In the genomic region with DNA sequence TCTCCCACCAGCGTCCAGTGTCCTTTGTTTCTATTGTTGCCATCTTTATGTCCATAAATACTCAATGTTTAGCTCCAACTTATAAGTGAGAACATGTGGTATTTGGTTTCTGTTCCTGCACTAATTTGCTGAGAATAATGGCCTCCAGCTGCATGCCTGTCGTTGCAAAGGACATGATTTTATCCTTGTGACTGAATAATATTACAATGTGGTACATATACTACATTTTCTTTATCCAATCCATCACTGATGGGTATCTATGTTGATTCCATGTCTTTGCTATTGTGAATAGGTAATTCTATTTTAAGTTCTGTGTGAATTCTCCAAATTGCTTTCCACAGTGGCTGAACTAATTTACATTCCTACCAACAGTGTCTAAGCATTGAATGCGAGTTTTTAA, we compare ENCODE assay signal across 23 cellular contexts.
DNase-seq lines count a peak whose midpoint lies in the region; ATAC-seq, FAIRE-seq and TF ChIP-seq lines count a peak whose summit lies in the region.
"Had no signal": no experiment of that assay in that cellular context is flagged by ENCODE, and none has a peak within 500 bp of the region (broad histone marks: within the 10 kb centered on the region; RNA-seq: fewer than 3 reads in every experiment).

No MANE protein-coding gene starts in this region.

- no peak for DNase-seq in A549 (ENCODE audit: low read depth in 1 of 2, low spot score in 1 of 2)
- DNase-seq in HTR-8/SVneo (ENCODE audit: insufficient read length, low spot score): no peak
- no peak for DNase-seq in SK-N-SH
- peak; percentile 3 to 80 for DNase-seq in trophoblast cell
- DNase-seq in CD8-positive, alpha-beta memory T cell: no peak
- DNase-seq: ACHN; BE2C; C1 segment of cervical spinal cord; Caco-2; Calu3; CD4-positive, alpha-beta memory T cell; CD4-positive, CD25-positive, alpha-beta regulatory T cell; DMS79 treated with DMSO at 0.1 percent for 48 hours; GF-D8 had no signal

- H3K27me3 ChIP-seq in SK-N-SH (ENCODE audit: insufficient read depth) (no peaks in the 10 kb centered on the region), trophoblast cell (ENCODE audit: insufficient read depth, low read length) (no peaks in the 10 kb centered on the region)
- no peaks in the 10 kb centered on the region for H3K27me3 ChIP-seq in CD8-positive, alpha-beta memory T cell (ENCODE audit: insufficient read depth, low read length, poor library complexity, severe bottlenecking)
- H3K27me3 ChIP-seq: BE2C, BLaER1 had no signal

- H4K8ac ChIP-seq in trophoblast cell (ENCODE audit: low read depth, low read length): no peak overlapping the region

- no peaks in the 10 kb centered on the region for H3K27me3 Mint-ChIP-seq in CD8-positive, alpha-beta memory T cell
- H3K27me3 Mint-ChIP-seq: CD4-positive, alpha-beta memory T cell; CD4-positive, CD25-positive, alpha-beta regulatory T cell had no signal

- no peak for ATAC-seq in A549
- no peak for ATAC-seq in HG02884 (IDR thresholded peaks at IDR 0.05; ENCODE audit: unreplicated experiment)
- ATAC-seq in HG02938 (IDR thresholded peaks at IDR 0.05; ENCODE audit: unreplicated experiment): no peak
- ATAC-seq in HG03108 (IDR thresholded peaks at IDR 0.05; ENCODE audit: unreplicated experiment): no peak

- H2AFZ ChIP-seq in SK-N-SH (ENCODE audit: low read depth) (no peak overlapping the region), trophoblast cell (ENCODE audit: insufficient read depth, low read length, poor library complexity) (no peak overlapping the region)

- TF ChIP-seq RAD21 in A549 (conservative IDR thresholded peaks at IDR 0.05 in 1 of 2, IDR thresholded peaks at IDR 0.05 in 1 of 2) (no peak), SK-N-SH (IDR thresholded peaks at IDR 0.05; ENCODE audit: low read length) (peak; percentile 7; the same call in 1 of the 2 replicates)

- no peaks in the 10 kb centered on the region for H3K4me1 ChIP-seq in A549
- H3K4me1 ChIP-seq in SK-N-SH (ENCODE audit: control insufficient read depth in 1 of 2, insufficient read depth in 2 of 2, low read depth in 1 of 2, low read length in 1 of 2): no peaks in the 10 kb centered on the region; a peak in 1 of 4 replicates
- no peaks in the 10 kb centered on the region for H3K4me1 ChIP-seq in trophoblast cell (ENCODE audit: control insufficient read depth in 1 of 2, insufficient read depth in 2 of 2, low read length in 2 of 2)
- no peaks in the 10 kb centered on the region for H3K4me1 ChIP-seq in CD8-positive, alpha-beta memory T cell (ENCODE audit: insufficient read depth, low read length)
- H3K4me1 ChIP-seq: BE2C, Caco-2 had no signal

- H3K4ac ChIP-seq in trophoblast cell (ENCODE audit: low read depth, low read length): no peak overlapping the region

- no peaks in the 10 kb centered on the region for H3K79me1 ChIP-seq in trophoblast cell (ENCODE audit: low read length)

- no peak overlapping the region for H3K4me2 ChIP-seq in A549
- no peak overlapping the region for H3K4me2 ChIP-seq in SK-N-SH
- H3K4me2 ChIP-seq in trophoblast cell (ENCODE audit: low read length): no peak overlapping the region
- H3K4me2 ChIP-seq: BLaER1 had no signal

- H3K27ac Mint-ChIP-seq in CD8-positive, alpha-beta memory T cell: no peak overlapping the region
- H3K27ac Mint-ChIP-seq: CD14-positive monocyte; CD4-positive, alpha-beta memory T cell; CD4-positive, CD25-positive, alpha-beta regulatory T cell had no signal

- H3K4me3 ChIP-seq in A549 (no peak overlapping the region), SK-N-SH (ENCODE audit: low read depth in 2 of 2, low read length in 1 of 2) (no peak overlapping the region), trophoblast cell (ENCODE audit: low read depth, low read length) (no peak overlapping the region)
- H3K4me3 ChIP-seq in CD8-positive, alpha-beta memory T cell (ENCODE audit: low read length): no peak overlapping the region
- H3K4me3 ChIP-seq: BLaER1 had no signal

- no peak overlapping the region for H3K18ac ChIP-seq in trophoblast cell (ENCODE audit: low read length)

- no peaks in the 10 kb centered on the region for H3F3A ChIP-seq in SK-N-SH (replicated peaks; ENCODE audit: insufficient read depth)

- H3K27ac ChIP-seq in A549: no peak overlapping the region
- H3K27ac ChIP-seq in SK-N-SH (ENCODE audit: low read depth in 2 of 2, low read length in 1 of 2): no peak overlapping the region
- no peak overlapping the region for H3K27ac ChIP-seq in trophoblast cell (ENCODE audit: low read depth, low read length)
- H3K27ac ChIP-seq in CD8-positive, alpha-beta memory T cell (ENCODE audit: low read depth, low read length): no peak overlapping the region
- H3K27ac ChIP-seq: 22Rv1, BLaER1 had no signal

- no peaks in the 10 kb centered on the region for H3K9me2 ChIP-seq in SK-N-SH

- TF ChIP-seq EP300 in A549 (IDR thresholded peaks at IDR 0.05): no peak
- TF ChIP-seq EP300 in SK-N-SH (IDR thresholded peaks at IDR 0.05; ENCODE audit: borderline replicate concordance in 1 of 2, low read depth in 1 of 2, low read length in 1 of 2): peak in 1 of 2 experiments; percentile 85; a peak in 1 of 4 replicates

- TF ChIP-seq CTCF in A549 (IDR thresholded peaks at IDR 0.05) (no peak), SK-N-SH (IDR thresholded peaks at IDR 0.05) (no peak)

- H2BK12ac ChIP-seq in trophoblast cell (ENCODE audit: low read length): no peak overlapping the region

- H2BK120ac ChIP-seq in trophoblast cell (ENCODE audit: insufficient read depth, low read length, poor library complexity): no peak overlapping the region

- peak; percentile 18 for FAIRE-seq in A549 (lab: Jason Lieb, UNC)
- FAIRE-seq in HTR-8/SVneo (lab: Jason Lieb, UNC): peak; percentile 23
- FAIRE-seq: D721Med, G401.6, GM12891 had no signal

- no peak overlapping the region for H4K12ac ChIP-seq in trophoblast cell (ENCODE audit: low read depth, low read length)

- H3K4me1 Mint-ChIP-seq in CD8-positive, alpha-beta memory T cell: no peaks in the 10 kb centered on the region
- H3K4me1 Mint-ChIP-seq: CD14-positive monocyte; CD4-positive, alpha-beta memory T cell; CD4-positive, CD25-positive, alpha-beta regulatory T cell had no signal

- H4K91ac ChIP-seq in trophoblast cell (ENCODE audit: low read depth, low read length): no peak overlapping the region

- no peak for TF ChIP-seq POLR2A in A549 (IDR thresholded peaks at IDR 0.05; ENCODE audit: low read length)

- H2AK5ac ChIP-seq in trophoblast cell (ENCODE audit: low read length): no peak overlapping the region

- no peaks in the 10 kb centered on the region for H3K79me2 ChIP-seq in SK-N-SH (ENCODE audit: insufficient read depth)
- no peaks in the 10 kb centered on the region for H3K79me2 ChIP-seq in trophoblast cell (ENCODE audit: control insufficient read depth, insufficient read depth, low read length, poor library complexity)

- WGBS in A549 (ENCODE audit: missing lambda C conversion rate): 2% methylated on average over 3 of the region's 3 CpGs
- WGBS in SK-N-SH (ENCODE audit: low lambda C conversion rate): 6% methylated on average over 3 of the region's 3 CpGs
- no CpG with 5 or more reads among the region's 3 CpGs for WGBS in trophoblast cell (ENCODE audit: extremely low coverage, insufficient coverage, insufficient read length)

- H3K9me3 Mint-ChIP-seq in CD8-positive, alpha-beta memory T cell: peaks cover 0 to 9% (median 0%) of the 10 kb centered on the region in 5 donors

- H3K9me3 ChIP-seq in A549 (no peaks in the 10 kb centered on the region), SK-N-SH (no peaks in the 10 kb centered on the region), trophoblast cell (ENCODE audit: insufficient read depth, low read depth, low read length) (no peaks in the 10 kb centered on the region)
- no peaks in the 10 kb centered on the region for H3K9me3 ChIP-seq in CD8-positive, alpha-beta memory T cell (ENCODE audit: low read length)
- H3K9me3 ChIP-seq: BE2C, Caco-2 had no signal

- H3K9ac ChIP-seq in SK-N-SH (no peak overlapping the region), trophoblast cell (ENCODE audit: low read length) (no peak overlapping the region)
- H3K9ac ChIP-seq: BLaER1 had no signal

- POLR2A ChIA-PET in A549 (lab: Yijun Ruan, JAX): no interaction called here
- POLR2A ChIA-PET in SK-N-SH (lab: Yijun Ruan, JAX): no interaction called here
- POLR2A ChIA-PET in CD8-positive, alpha-beta memory T cell (lab: Charles Lee): no interaction called here

- H3K23ac ChIP-seq in trophoblast cell (ENCODE audit: low read length): no peak overlapping the region

- no peaks in the 10 kb centered on the region for H4K20me1 ChIP-seq in SK-N-SH (ENCODE audit: insufficient read depth)
- H4K20me1 ChIP-seq: BLaER1 had no signal

- no peaks in the 10 kb centered on the region for H3K36me3 Mint-ChIP-seq in CD8-positive, alpha-beta memory T cell
- H3K36me3 Mint-ChIP-seq: CD14-positive monocyte; CD4-positive, alpha-beta memory T cell; CD4-positive, CD25-positive, alpha-beta regulatory T cell had no signal

- no peak overlapping the region for H3K4me3 Mint-ChIP-seq in CD8-positive, alpha-beta memory T cell
- H3K4me3 Mint-ChIP-seq: CD14-positive monocyte; CD4-positive, alpha-beta memory T cell; CD4-positive, CD25-positive, alpha-beta regulatory T cell had no signal

- H3K36me3 ChIP-seq in SK-N-SH (replicated peaks in 1 of 2; ENCODE audit: control insufficient read depth in 1 of 2, insufficient read depth in 2 of 2, low read length in 1 of 2): no peaks in the 10 kb centered on the region
- H3K36me3 ChIP-seq in trophoblast cell (ENCODE audit: control insufficient read depth in 1 of 2, insufficient read depth in 2 of 2, low read length in 2 of 2): no peaks in the 10 kb centered on the region
- H3K36me3 ChIP-seq in CD8-positive, alpha-beta memory T cell (ENCODE audit: insufficient read depth, low read length): no peaks in the 10 kb centered on the region
- H3K36me3 ChIP-seq: BE2C, BLaER1 had no signal

- H3K14ac ChIP-seq in trophoblast cell (ENCODE audit: low read length): no peak overlapping the region

- CTCF ChIA-PET in A549 (lab: Yijun Ruan, JAX): no interaction called here
- CTCF ChIA-PET in SK-N-SH (lab: Yijun Ruan, JAX): interaction anchor here (0.9 to 1.4 kb wide), 2 partner anchors 17 to 19 kb away, joined by 3 to 5 read pairs; no protein-coding TSS in a partner anchor
- CTCF ChIA-PET in CD8-positive, alpha-beta memory T cell (lab: Charles Lee): no interaction called here

- no peak overlapping the region for H2BK5ac ChIP-seq in trophoblast cell (ENCODE audit: low read depth, low read length, poor library complexity)

TF ChIP-seq in A549, 52 proteins besides CTCF, POLR2A, EP300 and RAD21 (continues in another document):
- TF ChIP-seq HEYL (CRISPR knock-in tag; IDR thresholded peaks at IDR 0.05) (no peak), BHLHE40 (IDR thresholded peaks at IDR 0.05; ENCODE audit: low read depth, low read length) (no peak), ZSCAN20 (CRISPR knock-in tag; IDR thresholded peaks at IDR 0.05) (no peak), NFE2L2 (conservative IDR thresholded peaks at IDR 0.05; ENCODE audit: low read length) (no peak)

TF ChIP-seq in SK-N-SH, 30 proteins besides CTCF, POLR2A, EP300 and RAD21 (continues in another document):
- no peak for TF ChIP-seq POLR2AphosphoS5 (IDR thresholded peaks at IDR 0.05; ENCODE audit: low read depth, low read length)
- TF ChIP-seq RCOR1 (IDR thresholded peaks at IDR 0.05; ENCODE audit: low read length): peak; percentile 75; the same call in 1 of the 2 replicates

Comparison
In these comparisons a context has a peak if more than half of its experiments do, and no peak if none do; other contexts are left out.
1. DNase-seq: peak in trophoblast cell (2 of 2); none in A549 (0 of 2), HTR-8/SVneo (single experiment), SK-N-SH (single experiment) and CD8-positive, alpha-beta memory T cell (0 of 5).